ENCODE assay signal across 9 cellular contexts in genomic region chr2:11073251-11073650, GRCh38.
DNase-seq lines count a peak whose midpoint lies in the region; ATAC-seq and TF ChIP-seq lines count a peak whose summit lies in the region.
"Had no signal": no experiment of that assay in that cellular context is flagged by ENCODE, and none has a peak within 500 bp of the region (broad histone marks: within the 10 kb centered on the region; RNA-seq: fewer than 3 reads in every experiment).

No MANE protein-coding gene starts in this region.

- peaks cover 32 to 39% of the 10 kb centered on the region in 2 donors for H3K27me3 Mint-ChIP-seq in stimulated activated naive B cell treated with anti-CD40 and anti-IgM and Interleukin-4, amounts not matched to agents 10 μg/mL and 1 μg/mL and 100 μg/mL, for 72 hours

- no peaks in the 10 kb centered on the region for H3K4me1 Mint-ChIP-seq in stimulated activated naive B cell treated with anti-CD40 and anti-IgM and Interleukin-4, amounts not matched to agents 10 μg/mL and 1 μg/mL and 100 μg/mL, for 72 hours

- H3K27ac Mint-ChIP-seq in stimulated activated naive B cell treated with anti-CD40 and anti-IgM and Interleukin-4, amounts not matched to agents 10 μg/mL and 1 μg/mL and 100 μg/mL, for 72 hours = no peak overlapping the region

- no peaks in the 10 kb centered on the region for H3K36me3 Mint-ChIP-seq in stimulated activated naive B cell treated with anti-CD40 and anti-IgM and Interleukin-4, amounts not matched to agents 10 μg/mL and 1 μg/mL and 100 μg/mL, for 72 hours

- H3K4me3 Mint-ChIP-seq in stimulated activated naive B cell treated with anti-CD40 and anti-IgM and Interleukin-4, amounts not matched to agents 10 μg/mL and 1 μg/mL and 100 μg/mL, for 72 hours = no peak overlapping the region

- no peaks in the 10 kb centered on the region for H3K9me3 Mint-ChIP-seq in stimulated activated naive B cell treated with anti-CD40 and anti-IgM and Interleukin-4, amounts not matched to agents 10 μg/mL and 1 μg/mL and 100 μg/mL, for 72 hours

- no peak for TF ChIP-seq EP300 in Ishikawa (IDR thresholded peaks at IDR 0.05; ENCODE audit: borderline replicate concordance)

- H3K4me3 ChIP-seq in WI38 (ENCODE audit: low read depth, low read length) = no peak overlapping the region
- H3K4me3 ChIP-seq: SJCRH30 had no signal

- DNase-seq in Daoy (ENCODE audit: low read depth) = peak; percentile 69
- DNase-seq in islet precursor cell = peak; percentile 82
- no peak for DNase-seq in stimulated activated naive B cell treated with anti-CD40 and anti-IgM and Interleukin-4, amounts not matched to agents 10 μg/mL and 1 μg/mL and 100 μg/mL, for 72 hours
- DNase-seq in cerebellum (ENCODE audit: low spot score) = no peak

- ATAC-seq in stimulated activated naive B cell treated with anti-CD40 and anti-IgM and Interleukin-4, amounts not matched to agents 10 μg/mL and 1 μg/mL and 100 μg/mL, for 72 hours (replicated peaks) = no peak
- ATAC-seq in GM18511 (IDR thresholded peaks at IDR 0.05; ENCODE audit: unreplicated experiment) = no peak
- ATAC-seq in GM19328 (IDR thresholded peaks at IDR 0.05; ENCODE audit: unreplicated experiment) = no peak

- peak; percentile 75 for TF ChIP-seq RAD21 in Ishikawa (IDR thresholded peaks at IDR 0.05; ENCODE audit: low read depth)

- TF ChIP-seq CTCF in WI38 (IDR thresholded peaks at IDR 0.05; ENCODE audit: low read depth, low read length) = peak; percentile 69

TF ChIP-seq in Ishikawa, 13 proteins besides CTCF, POLR2A, EP300 and RAD21:
- TF ChIP-seq MAX (IDR thresholded peaks at IDR 0.05) = peak; percentile 46
- no peak for TF ChIP-seq TCF12 (IDR thresholded peaks at IDR 0.05; ENCODE audit: low read depth)

Comparison
In these comparisons a context has a peak if more than half of its experiments do, and no peak if none do; other contexts are left out.
1. DNase-seq: peak in Daoy (single experiment) and islet precursor cell (single experiment); none in stimulated activated naive B cell treated with anti-CD40 and anti-IgM and Interleukin-4, amounts not matched to agents 10 μg/mL and 1 μg/mL and 100 μg/mL, for 72 hours (single experiment) and cerebellum (single experiment).